ENCODE assay signal across 18 cellular contexts in genomic region chr7:76063525-76063924, GRCh38. TPM values are rescaled to one million over a fixed set of nuclear protein-coding genes. Genes with fewer than 3 reads are reported as not detected.
DNase-seq lines count a peak whose midpoint lies in the region; ATAC-seq and TF ChIP-seq lines count a peak whose summit lies in the region.
"Had no signal": no experiment of that assay in that cellular context is flagged by ENCODE, and none has a peak within 500 bp of the region (broad histone marks: within the 10 kb centered on the region; RNA-seq: fewer than 3 reads in every experiment).

No MANE protein-coding gene starts in this region.

- BruUV-seq in PC-3 (replicated peaks; lab: Mats Ljungman, UMichigan) = no TSS peak

- intact Hi-C loops in Right ventricle myocardium superior (cut with DNase I) (no loop called here), right cardiac atrium (cut with DNase I) (no loop called here), PC-3 (cut with micrococcal nuclease) (no loop called here)
- intact Hi-C loops in activated T-helper 2 cell treated with anti-CD3 and anti-CD28 coated beads, Interferon-gamma antibody, Interleukin-2, Interleukin-4, amounts not matched to agents 10 μg/mL and 5 μg/mL and 100 μg/mL, durations not matched to agents 14 hours and 24 hours and 36 hours (cut with micrococcal nuclease) = no loop called here

- peak; percentile 50 for ATAC-seq in Right ventricle myocardium superior (ENCODE audit: poor library complexity)
- peak in 1 of 2 donors; percentile 9 for ATAC-seq in right cardiac atrium
- ATAC-seq in stimulated activated naive CD8-positive, alpha-beta T cell treated with anti-CD3 and anti-CD28 coated beads, Interleukin-15, amount 100 ng/mL, for 72 hours = no peak
- ATAC-seq in PC-3 = no peak

- H3K36me3 Mint-ChIP-seq in activated T-helper 2 cell treated with anti-CD3 and anti-CD28 coated beads, Interferon-gamma antibody, Interleukin-2, Interleukin-4, amounts not matched to agents 10 μg/mL and 5 μg/mL and 100 μg/mL, durations not matched to agents 14 hours and 24 hours and 36 hours (ENCODE audit: low read depth) = peaks cover 77% of the 10 kb centered on the region

- no peaks in the 10 kb centered on the region for H3K9me2 ChIP-seq in PC-3 (replicated peaks; ENCODE audit: low read length)

- DNase-seq in Right ventricle myocardium superior (peak; percentile 81), right atrium auricular region (ENCODE audit: low spot score) (no peak), RWPE1 (ENCODE audit: low spot score) (peak; percentile 68), right cardiac atrium (peak; percentile 72 to 87 (median 79)), PC-3 (no peak), EL (no peak)
- DNase-seq in activated T-helper 2 cell treated with anti-CD3 and anti-CD28 coated beads, Interferon-gamma antibody, Interleukin-2, Interleukin-4, amounts not matched to agents 10 μg/mL and 5 μg/mL and 100 μg/mL, durations not matched to agents 14 hours and 24 hours and 36 hours (ENCODE audit: low spot score) = no peak
- no peak for DNase-seq in stimulated activated naive CD8-positive, alpha-beta T cell treated with anti-CD3 and anti-CD28 coated beads, Interleukin-15, amount 100 ng/mL, for 72 hours
- DNase-seq: activated CD4-positive, alpha-beta T cell treated with anti-CD3 and anti-CD28 coated beads, Interleukin-2, amount 10 ng/mL, durations not matched to agents 24 days and 14 days; dorsolateral prefrontal cortex; immature natural killer cell; NCI-H1436 treated with DMSO at 0.1 percent for 48 hours; stimulated activated CD4-positive, alpha-beta T cell treated with anti-CD3 and anti-CD28 coated beads, Interleukin-4, amount 100 ng/mL, for 1 hour; stimulated activated naive CD4-positive, alpha-beta T cell had no signal

- no peaks in the 10 kb centered on the region for H3K9me3 Mint-ChIP-seq in activated T-helper 2 cell treated with anti-CD3 and anti-CD28 coated beads, Interferon-gamma antibody, Interleukin-2, Interleukin-4, amounts not matched to agents 10 μg/mL and 5 μg/mL and 100 μg/mL, durations not matched to agents 14 hours and 24 hours and 36 hours
- H3K9me3 Mint-ChIP-seq in stimulated activated naive CD8-positive, alpha-beta T cell treated with anti-CD3 and anti-CD28 coated beads, Interleukin-15, amount 100 ng/mL, for 72 hours = no peaks in the 10 kb centered on the region
- H3K9me3 Mint-ChIP-seq: activated CD4-positive, alpha-beta T cell treated with anti-CD3 and anti-CD28 coated beads, Interleukin-2, amount 10 ng/mL, durations not matched to agents 24 days and 14 days; immature natural killer cell; T-helper 2 cell treated with Interferon-gamma antibody and Interleukin-4, amounts not matched to agents 5 μg/mL and 100 μg/mL, for 36 hours had no signal

- POLR2A ChIA-PET in RWPE1 (lab: Yijun Ruan, JAX; ENCODE audit: low non-redundant PET) (no interaction called here), PC-3 (lab: Charles Lee; ENCODE audit: unreplicated experiment) (interaction anchor here (0.6 kb wide), 1 partner anchor 254 kb away, joined by 3 read pairs; no protein-coding TSS in a partner anchor)

- no peaks in the 10 kb centered on the region for H3K27me3 Mint-ChIP-seq in activated T-helper 2 cell treated with anti-CD3 and anti-CD28 coated beads, Interferon-gamma antibody, Interleukin-2, Interleukin-4, amounts not matched to agents 10 μg/mL and 5 μg/mL and 100 μg/mL, durations not matched to agents 14 hours and 24 hours and 36 hours (ENCODE audit: low read depth)
- H3K27me3 Mint-ChIP-seq in stimulated activated naive CD8-positive, alpha-beta T cell treated with anti-CD3 and anti-CD28 coated beads, Interleukin-15, amount 100 ng/mL, for 72 hours = no peaks in the 10 kb centered on the region
- H3K27me3 Mint-ChIP-seq: activated CD4-positive, alpha-beta T cell treated with anti-CD3 and anti-CD28 coated beads, Interleukin-2, amount 10 ng/mL, durations not matched to agents 24 days and 14 days had no signal

- H3K9me3 ChIP-seq in right atrium auricular region = no peaks in the 10 kb centered on the region
- H3K9me3 ChIP-seq in right cardiac atrium (ENCODE audit: control insufficient read depth, low read length) = no peaks in the 10 kb centered on the region
- H3K9me3 ChIP-seq in PC-3 (ENCODE audit: low read length) = no peaks in the 10 kb centered on the region
- H3K9me3 ChIP-seq: ascending aorta; BLaER1 treated with 17β-estradiol and CSF1 and Interleukin-3, amounts not matched to agents 10 nM and 100 nM had no signal

- TF ChIP-seq CTCF in right atrium auricular region (IDR thresholded peaks at IDR 0.05) (no peak), RWPE1 (conservative IDR thresholded peaks at IDR 0.05; ENCODE audit: low read depth) (no peak), PC-3 (conservative IDR thresholded peaks at IDR 0.05; ENCODE audit: low read depth, low read length) (no peak)

- H3F3A ChIP-seq in PC-3 (ENCODE audit: low read length, unreplicated experiment) = peaks cover 10% of the 10 kb centered on the region

- no peak overlapping the region for H3K27ac Mint-ChIP-seq in activated T-helper 2 cell treated with anti-CD3 and anti-CD28 coated beads, Interferon-gamma antibody, Interleukin-2, Interleukin-4, amounts not matched to agents 10 μg/mL and 5 μg/mL and 100 μg/mL, durations not matched to agents 14 hours and 24 hours and 36 hours
- peak overlapping the region in 1 of 2 donors; percentile 48 for H3K27ac Mint-ChIP-seq in stimulated activated naive CD8-positive, alpha-beta T cell treated with anti-CD3 and anti-CD28 coated beads, Interleukin-15, amount 100 ng/mL, for 72 hours
- H3K27ac Mint-ChIP-seq: activated CD4-positive, alpha-beta T cell treated with anti-CD3 and anti-CD28 coated beads, Interleukin-2, amount 10 ng/mL, durations not matched to agents 24 days and 14 days; immature natural killer cell; T-helper 2 cell treated with Interferon-gamma antibody and Interleukin-4, amounts not matched to agents 5 μg/mL and 100 μg/mL, for 36 hours had no signal

- H3K36me3 ChIP-seq in right atrium auricular region (peaks cover 84% of the 10 kb centered on the region), PC-3 (ENCODE audit: low read depth, low read length) (peaks cover 61% of the 10 kb centered on the region)

- H3K27me3 ChIP-seq in right atrium auricular region = no peaks in the 10 kb centered on the region
- no peaks in the 10 kb centered on the region for H3K27me3 ChIP-seq in right cardiac atrium (ENCODE audit: control insufficient read depth, insufficient read depth)
- no peaks in the 10 kb centered on the region for H3K27me3 ChIP-seq in PC-3 (ENCODE audit: low read length)
- H3K27me3 ChIP-seq: ascending aorta; BLaER1 treated with 17β-estradiol and CSF1 and Interleukin-3, amounts not matched to agents 10 nM and 100 nM; dorsolateral prefrontal cortex had no signal

- H3K4me3 ChIP-seq in right atrium auricular region (no peak overlapping the region), right cardiac atrium (ENCODE audit: low read length) (no peak overlapping the region), PC-3 (ENCODE audit: low read length) (no peak overlapping the region)
- H3K4me3 ChIP-seq: ascending aorta; BLaER1 treated with 17β-estradiol and CSF1 and Interleukin-3, amounts not matched to agents 10 nM and 100 nM; dorsolateral prefrontal cortex; PC-9 had no signal

- peaks cover 4% of the 10 kb centered on the region for H3K4me1 Mint-ChIP-seq in activated T-helper 2 cell treated with anti-CD3 and anti-CD28 coated beads, Interferon-gamma antibody, Interleukin-2, Interleukin-4, amounts not matched to agents 10 μg/mL and 5 μg/mL and 100 μg/mL, durations not matched to agents 14 hours and 24 hours and 36 hours (ENCODE audit: low read depth)
- peaks cover 16% of the 10 kb centered on the region for H3K4me1 Mint-ChIP-seq in stimulated activated naive CD8-positive, alpha-beta T cell treated with anti-CD3 and anti-CD28 coated beads, Interleukin-15, amount 100 ng/mL, for 72 hours
- H3K4me1 Mint-ChIP-seq: immature natural killer cell had no signal

- H3K79me2 ChIP-seq in PC-3 (ENCODE audit: low read length) = no peaks in the 10 kb centered on the region

- no peaks in the 10 kb centered on the region for H4K20me1 ChIP-seq in PC-3 (ENCODE audit: low read length)

- no peak overlapping the region for H3K9ac ChIP-seq in PC-3 (ENCODE audit: low read length)

- 71% methylated on average over 14 of the region's 14 CpGs for WGBS in right cardiac atrium

- CTCF ChIA-PET in RWPE1 (lab: Yijun Ruan, JAX) (interaction anchor here (0.5 kb wide), 1 partner anchor 300 kb away, joined by 4 read pairs; no protein-coding TSS in a partner anchor), PC-3 (lab: Charles Lee) (no interaction called here)

- no peak overlapping the region for H3K4me3 Mint-ChIP-seq in activated T-helper 2 cell treated with anti-CD3 and anti-CD28 coated beads, Interferon-gamma antibody, Interleukin-2, Interleukin-4, amounts not matched to agents 10 μg/mL and 5 μg/mL and 100 μg/mL, durations not matched to agents 14 hours and 24 hours and 36 hours (ENCODE audit: low read depth)
- no peak overlapping the region for H3K4me3 Mint-ChIP-seq in stimulated activated naive CD8-positive, alpha-beta T cell treated with anti-CD3 and anti-CD28 coated beads, Interleukin-15, amount 100 ng/mL, for 72 hours
- H3K4me3 Mint-ChIP-seq: activated CD4-positive, alpha-beta T cell treated with anti-CD3 and anti-CD28 coated beads, Interleukin-2, amount 10 ng/mL, durations not matched to agents 24 days and 14 days; immature natural killer cell; T-helper 2 cell treated with Interferon-gamma antibody and Interleukin-4, amounts not matched to agents 5 μg/mL and 100 μg/mL, for 36 hours had no signal

- H3K4me1 ChIP-seq in right atrium auricular region = peaks cover 0 to 40% of the 10 kb centered on the region in 2 donors
- peaks cover 5% of the 10 kb centered on the region for H3K4me1 ChIP-seq in right cardiac atrium (ENCODE audit: control insufficient read depth, insufficient read depth, low read length)
- peaks cover 20% of the 10 kb centered on the region for H3K4me1 ChIP-seq in PC-3 (ENCODE audit: insufficient read depth, low read length)
- H3K4me1 ChIP-seq: ascending aorta had no signal

- no peak overlapping the region for H2AFZ ChIP-seq in PC-3 (ENCODE audit: low read length)
- H2AFZ ChIP-seq: PC-9 had no signal

- H3K27ac ChIP-seq in right atrium auricular region = peak overlapping the region in 1 of 2 donors; percentile 1
- H3K27ac ChIP-seq in RWPE1 = peak overlapping the region; percentile 59
- no peak overlapping the region for H3K27ac ChIP-seq in right cardiac atrium (ENCODE audit: low read length)
- H3K27ac ChIP-seq in PC-3 (ENCODE audit: low read length) = no peak overlapping the region
- H3K27ac ChIP-seq: ascending aorta; BLaER1 treated with 17β-estradiol and CSF1 and Interleukin-3, amounts not matched to agents 10 nM and 100 nM; dorsolateral prefrontal cortex; PC-9 had no signal

- no peak overlapping the region for H3K4me2 ChIP-seq in PC-3 (ENCODE audit: low read length)
- H3K4me2 ChIP-seq: BLaER1 treated with 17β-estradiol and CSF1 and Interleukin-3, amounts not matched to agents 10 nM and 100 nM; PC-9 had no signal

RNA-seq across cellular contexts. Expression of gene MDH2, which starts 15.6 kb away (rescaled TPM):
- total RNA-seq in Right ventricle myocardium superior (639 TPM), right atrium auricular region (100 to 1,000 TPM; 186 to 272 TPM), right cardiac atrium (100 to 1,000 TPM; 336 to 499 (median 479) TPM), PC-3 (2014; rRNA removed) (163 and 174 TPM in 2 replicates)
- polyA plus RNA-seq in right cardiac atrium = 310 TPM
- total RNA-seq in activated T-helper 2 cell treated with anti-CD3 and anti-CD28 coated beads, Interferon-gamma antibody, Interleukin-2, Interleukin-4, amounts not matched to agents 10 μg/mL and 5 μg/mL and 100 μg/mL, durations not matched to agents 14 hours and 24 hours and 36 hours = 268 and 285 TPM in 2 replicates

RNA-seq across cellular contexts. Expression of gene STYXL1, which starts 15.7 kb away (rescaled TPM):
- total RNA-seq in Right ventricle myocardium superior (21.4 TPM), right atrium auricular region (10 to 100 TPM; 17.6 to 40.1 TPM), right cardiac atrium (10 to 100 TPM; 10.2 to 28.5 (median 21.1) TPM), PC-3 (2014; rRNA removed) (57.4 and 61.3 TPM in 2 replicates)
- 43.7 TPM for polyA plus RNA-seq in right cardiac atrium
- total RNA-seq in activated T-helper 2 cell treated with anti-CD3 and anti-CD28 coated beads, Interferon-gamma antibody, Interleukin-2, Interleukin-4, amounts not matched to agents 10 μg/mL and 5 μg/mL and 100 μg/mL, durations not matched to agents 14 hours and 24 hours and 36 hours = 27.7 and 36.1 TPM in 2 replicates

Comparison
In these comparisons a context has a peak if more than half of its experiments do, and no peak if none do; other contexts are left out.
1. DNase-seq: peak in Right ventricle myocardium superior (single experiment), RWPE1 (single experiment) and right cardiac atrium (3 of 3); none in right atrium auricular region (single experiment), activated T-helper 2 cell treated with anti-CD3 and anti-CD28 coated beads, Interferon-gamma antibody, Interleukin-2, Interleukin-4, amounts not matched to agents 10 μg/mL and 5 μg/mL and 100 μg/mL, durations not matched to agents 14 hours and 24 hours and 36 hours (single experiment), stimulated activated naive CD8-positive, alpha-beta T cell treated with anti-CD3 and anti-CD28 coated beads, Interleukin-15, amount 100 ng/mL, for 72 hours (0 of 2), PC-3 (single experiment) and EL (single experiment).